Comparison of ENCODE assay signal across 2 cellular contexts in genomic region chr15:62612771-62613170, GRCh38.
TF ChIP-seq lines count a peak whose summit lies in the region.

No MANE protein-coding gene starts in this region.

TF ChIP-seq in A549, 52 proteins besides CTCF, POLR2A, EP300 and RAD21:
- TF ChIP-seq JUN (IDR thresholded peaks at IDR 0.05), result no peak
- no peak for TF ChIP-seq RFX5 (IDR thresholded peaks at IDR 0.05)
- no peak for TF ChIP-seq RCOR1 (IDR thresholded peaks at IDR 0.05; ENCODE audit: low read depth, low read length)
- no peak for TF ChIP-seq CBX2 (IDR thresholded peaks at IDR 0.05; ENCODE audit: borderline replicate concordance, low read depth)
- no peak for TF ChIP-seq TFCP2L1 (CRISPR knock-in tag; IDR thresholded peaks at IDR 0.05)
- TF ChIP-seq RNF2 (IDR thresholded peaks at IDR 0.05; ENCODE audit: borderline replicate concordance, low read depth), result no peak

TF ChIP-seq in IMR-90, 13 proteins besides CTCF, POLR2A, EP300 and RAD21:
- TF ChIP-seq ELK1 (IDR thresholded peaks at IDR 0.05; ENCODE audit: borderline replicate concordance, low read depth, low read length), result no peak
- TF ChIP-seq RFX5 (IDR thresholded peaks at IDR 0.05; ENCODE audit: low read depth, low read length), result no peak
- TF ChIP-seq MXI1 (IDR thresholded peaks at IDR 0.05; ENCODE audit: borderline replicate concordance, low read depth, low read length), result no peak
- no peak for TF ChIP-seq BHLHE40 (IDR thresholded peaks at IDR 0.05; ENCODE audit: low read depth, low read length)
- TF ChIP-seq CHD1 (IDR thresholded peaks at IDR 0.05; ENCODE audit: low read depth, low read length), result no peak
- TF ChIP-seq RCOR1 (IDR thresholded peaks at IDR 0.05; ENCODE audit: insufficient replicate concordance, low read length), result no peak
